1 cellular context compared by ENCODE assay signal in genomic region chr11:82899191-82899820, GRCh38.
TF ChIP-seq lines count a peak whose summit lies in the region.

No MANE protein-coding gene starts in this region.

TF ChIP-seq in SK-N-SH, 30 proteins besides CTCF, POLR2A, EP300 and RAD21 (continued from another document):
- TF ChIP-seq SIN3A (IDR thresholded peaks at IDR 0.05; ENCODE audit: borderline replicate concordance, low read depth, low read length), result no peak
- TF ChIP-seq USF2 (IDR thresholded peaks at IDR 0.05; ENCODE audit: borderline replicate concordance, low read depth, low read length), result no peak
TF ChIP-seq in SK-N-SH: peak in this region for 0.
